In the genomic region with DNA sequence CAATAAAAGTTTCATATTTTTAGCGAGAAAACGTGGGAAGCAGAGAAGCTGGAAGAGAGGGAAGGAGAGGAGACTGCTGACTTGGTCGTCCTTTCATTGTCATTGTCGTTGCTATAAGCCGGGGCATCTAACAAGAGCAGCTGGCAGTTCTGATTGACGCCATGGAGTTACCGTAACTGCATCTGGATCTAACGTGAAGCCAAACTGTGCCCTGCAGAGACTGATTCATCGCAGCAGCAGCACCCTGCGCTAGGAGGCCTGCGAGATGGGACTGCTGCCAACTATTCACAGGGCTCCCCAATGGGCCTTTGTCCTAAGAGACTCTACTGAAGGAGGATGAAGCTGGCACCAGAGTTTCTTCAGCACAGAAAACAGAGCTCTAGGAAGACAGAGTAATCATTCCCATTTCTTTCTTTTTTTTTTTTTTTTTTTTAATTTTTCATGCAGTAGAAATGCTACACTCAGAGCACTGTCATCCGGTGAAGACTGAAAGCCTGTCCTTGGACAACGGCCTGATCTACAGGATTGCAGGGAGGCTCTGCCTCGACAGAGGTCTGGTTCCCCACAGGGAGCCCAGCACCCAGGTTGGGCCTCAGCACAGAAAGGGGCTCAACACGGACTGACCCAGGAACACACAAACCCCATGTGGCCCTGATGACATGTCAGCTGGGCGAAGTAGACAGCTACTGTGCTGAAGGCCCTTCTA, we compare ENCODE assay signal across 11 cellular contexts. TPM values are rescaled to one million over a fixed set of nuclear protein-coding genes. Genes with fewer than 3 reads are reported as not detected.
DNase-seq lines count a peak whose midpoint lies in the region; ATAC-seq, FAIRE-seq and TF ChIP-seq lines count a peak whose summit lies in the region.
"Had no signal": no experiment of that assay in that cellular context is flagged by ENCODE, and none has a peak within 500 bp of the region (broad histone marks: within the 10 kb centered on the region; RNA-seq: fewer than 3 reads in every experiment).

No MANE protein-coding gene starts in this region.

- peak in 25 of 56 donors; percentile 3 to 48 (median 25) for TF ChIP-seq CTCF in dorsolateral prefrontal cortex (IDR thresholded peaks at IDR 0.05 in 54 of 56, conservative IDR thresholded peaks at IDR 0.05 in 2 of 56; ENCODE audit: low read depth in 1 of 56, partially characterized antibody in 56 of 56)

- peak; percentile 96 for FAIRE-seq in H54 (lab: Jason Lieb, UNC)

- TF ChIP-seq POLR2A in H54 (IDR thresholded peaks at IDR 0.05; ENCODE audit: low read depth, low read length), result no peak

- CTCF ChIA-PET in activated CD4-positive, alpha-beta T cell treated with anti-CD3 and anti-CD28 coated beads for 36 hours (lab: Charles Lee), result interaction anchor here (0.9 to 1.0 kb wide), 2 partner anchors 10 to 26 kb away, joined by 3 read pairs; no protein-coding TSS in a partner anchor

- H3K4me3 Mint-ChIP-seq in activated CD4-positive, alpha-beta T cell treated with anti-CD3 and anti-CD28 coated beads for 36 hours, result no peak overlapping the region
- H3K4me3 Mint-ChIP-seq: IgD-negative memory B cell had no signal

- no peaks in the 10 kb centered on the region for H3K27me3 Mint-ChIP-seq in activated CD4-positive, alpha-beta T cell treated with anti-CD3 and anti-CD28 coated beads for 36 hours
- H3K27me3 Mint-ChIP-seq: IgD-negative memory B cell had no signal

- peaks cover 29% of the 10 kb centered on the region for H3K36me3 Mint-ChIP-seq in activated CD4-positive, alpha-beta T cell treated with anti-CD3 and anti-CD28 coated beads for 36 hours (ENCODE audit: low read depth)

- H3K4me3 ChIP-seq in dorsolateral prefrontal cortex, result peak overlapping the region in 7 of 59 donors; percentile 2 to 25 (median 8)

- intact Hi-C loops in dorsolateral prefrontal cortex (cut with DNase I), result loop anchor here in 1 of 2 donors (5.0 to 10.0 kb wide), 2 partner anchors 48 to 96 kb away; a partner anchor contains a TSS
- intact Hi-C loops in activated CD4-positive, alpha-beta T cell treated with anti-CD3 and anti-CD28 coated beads for 36 hours (cut with DNase I, micrococcal nuclease), result no loop called here

- DNase-seq in H54 (ENCODE audit: insufficient read length, low spot score) (peak; percentile 80), NCI-H460 (ENCODE audit: extremely low read depth, low read depth) (peak; percentile 29), dorsolateral prefrontal cortex (peak; percentile 53 to 98 (median 94)), putamen (ENCODE audit: low spot score) (peak; percentile 97), DMS79 (lab: John Stamatoyannopoulos, UW) (no peak)
- no peak for DNase-seq in stimulated activated naive CD4-positive, alpha-beta T cell treated with Interleukin-2 at 50 U/mL for 16 hours (lab: John Stamatoyannopoulos, UW)
- no peak for DNase-seq in activated CD4-positive, alpha-beta T cell treated with anti-CD3 and anti-CD28 coated beads for 36 hours
- DNase-seq: GDM1 had no signal

- POLR2A ChIA-PET in activated CD4-positive, alpha-beta T cell treated with anti-CD3 and anti-CD28 coated beads for 36 hours (lab: Charles Lee), result no interaction called here

- no peaks in the 10 kb centered on the region for H3K27me3 ChIP-seq in dorsolateral prefrontal cortex

- peaks cover 30% of the 10 kb centered on the region for H3K4me1 Mint-ChIP-seq in activated CD4-positive, alpha-beta T cell treated with anti-CD3 and anti-CD28 coated beads for 36 hours

- H3K9me3 Mint-ChIP-seq in activated CD4-positive, alpha-beta T cell treated with anti-CD3 and anti-CD28 coated beads for 36 hours (ENCODE audit: low read depth), result no peaks in the 10 kb centered on the region

- ATAC-seq in activated CD4-positive, alpha-beta T cell treated with anti-CD3 and anti-CD28 coated beads for 36 hours, result no peak
- no peak for ATAC-seq in GM18907 (IDR thresholded peaks at IDR 0.05; ENCODE audit: unreplicated experiment)
- ATAC-seq: Panc1 had no signal

- no peak overlapping the region for H3K27ac Mint-ChIP-seq in activated CD4-positive, alpha-beta T cell treated with anti-CD3 and anti-CD28 coated beads for 36 hours
- H3K27ac Mint-ChIP-seq: IgD-negative memory B cell had no signal

- H3K27ac ChIP-seq in dorsolateral prefrontal cortex, result peak overlapping the region; percentile 74 to 99 (median 96)

RNA-seq across cellular contexts. Expression of a gene that starts 47.8 kb away (rescaled TPM):
- total RNA-seq in NCI-H460 (2014; rRNA removed; shearing (Covaris generic)), result 21.8 and 23.7 TPM in 2 replicates
- 8.9 and 15.5 TPM in 2 replicates for polyA plus RNA-seq in NCI-H460 (2014; cell fraction: nucleus; rRNA removed)
- 100 to 1,000 TPM in 14 of 120 experiments, 10 to 100 TPM in 106; 26.4 to 149 (median 81.6) TPM for total RNA-seq in dorsolateral prefrontal cortex
- total RNA-seq in activated CD4-positive, alpha-beta T cell treated with anti-CD3 and anti-CD28 coated beads for 36 hours, result 10 to 100 TPM; 17.7 to 23.3 TPM

Comparison
In these comparisons a context has a peak if more than half of its experiments do, and no peak if none do; other contexts are left out.
1. DNase-seq: peak in H54 (single experiment), NCI-H460 (single experiment), dorsolateral prefrontal cortex (10 of 10) and putamen (single experiment); none in DMS79 (single experiment), stimulated activated naive CD4-positive, alpha-beta T cell treated with Interleukin-2 at 50 U/mL for 16 hours (single experiment) and activated CD4-positive, alpha-beta T cell treated with anti-CD3 and anti-CD28 coated beads for 36 hours (single experiment).